8 cellular contexts compared by ENCODE assay signal in genomic region chr12:12736759-12737676, GRCh38. TPM values are rescaled to one million over a fixed set of nuclear protein-coding genes. Genes with fewer than 3 reads are reported as not detected.
DNase-seq lines count a peak whose midpoint lies in the region; ATAC-seq and TF ChIP-seq lines count a peak whose summit lies in the region.

No MANE protein-coding gene starts in this region.

- peak overlapping the region; percentile 68 for H2AFZ ChIP-seq in ACC112 (ENCODE audit: low read length, unreplicated experiment)
- peak overlapping the region; percentile 84 for H2AFZ ChIP-seq in parathyroid adenoma

- H3K4me1 ChIP-seq in ACC112 (ENCODE audit: control insufficient read depth, insufficient read depth, low read length, unreplicated experiment) = peaks cover 44% of the 10 kb centered on the region
- peaks cover 5% of the 10 kb centered on the region for H3K4me1 ChIP-seq in parathyroid adenoma

- no peak overlapping the region for H3K9ac ChIP-seq in parathyroid adenoma

- peak overlapping the region; percentile 92 for H3K27ac Mint-ChIP-seq in activated T-helper 2 cell treated with anti-CD3 and anti-CD28 coated beads, Interferon-gamma antibody, Interleukin-2, Interleukin-4, amounts not matched to agents 10 μg/mL and 5 μg/mL and 100 μg/mL, durations not matched to agents 14 hours and 24 hours and 36 hours

- H3K27ac ChIP-seq in ACC112 (ENCODE audit: low read depth, low read length) = peak overlapping the region; percentile 69
- peak overlapping the region; percentile 47 for H3K27ac ChIP-seq in parathyroid adenoma

- no peak overlapping the region for H3K4me2 ChIP-seq in parathyroid adenoma (ENCODE audit: low read length)

- no peaks in the 10 kb centered on the region for H3K9me3 Mint-ChIP-seq in activated T-helper 2 cell treated with anti-CD3 and anti-CD28 coated beads, Interferon-gamma antibody, Interleukin-2, Interleukin-4, amounts not matched to agents 10 μg/mL and 5 μg/mL and 100 μg/mL, durations not matched to agents 14 hours and 24 hours and 36 hours

- H3K9me3 ChIP-seq in parathyroid adenoma (ENCODE audit: control insufficient read depth, low read length) = no peaks in the 10 kb centered on the region

- peak; percentile 52 for TF ChIP-seq CTCF in GM12875 (IDR thresholded peaks at IDR 0.05; ENCODE audit: borderline replicate concordance, insufficient read depth, low read depth, low read length)
- TF ChIP-seq CTCF in parathyroid adenoma (IDR thresholded peaks at IDR 0.05) = peak; percentile 69

- H3K4me3 ChIP-seq in ACC112 (ENCODE audit: low read depth, low read length) (peak overlapping the region; percentile 62), GM12875 (ENCODE audit: low read depth, low read length) (peak overlapping the region; percentile 12), parathyroid adenoma (ENCODE audit: low read depth, low read length) (no peak overlapping the region)

- peaks cover 54% of the 10 kb centered on the region for H3K4me1 Mint-ChIP-seq in activated T-helper 2 cell treated with anti-CD3 and anti-CD28 coated beads, Interferon-gamma antibody, Interleukin-2, Interleukin-4, amounts not matched to agents 10 μg/mL and 5 μg/mL and 100 μg/mL, durations not matched to agents 14 hours and 24 hours and 36 hours (ENCODE audit: low read depth)

- H3K27me3 Mint-ChIP-seq in activated T-helper 2 cell treated with anti-CD3 and anti-CD28 coated beads, Interferon-gamma antibody, Interleukin-2, Interleukin-4, amounts not matched to agents 10 μg/mL and 5 μg/mL and 100 μg/mL, durations not matched to agents 14 hours and 24 hours and 36 hours (ENCODE audit: low read depth) = no peaks in the 10 kb centered on the region

- peak; percentile 11 for DNase-seq in NCI-H345 treated with DMSO at 0.1 percent for 48 hours (lab: John Stamatoyannopoulos, UW; ENCODE audit: unreplicated experiment)
- DNase-seq in activated T-helper 2 cell treated with anti-CD3 and anti-CD28 coated beads, Interferon-gamma antibody, Interleukin-2, Interleukin-4, amounts not matched to agents 10 μg/mL and 5 μg/mL and 100 μg/mL, durations not matched to agents 14 hours and 24 hours and 36 hours (ENCODE audit: low spot score) = peak; percentile 61
- DNase-seq in foreskin melanocyte = peak; percentile 44
- no peak for DNase-seq in SK-N-DZ (ENCODE audit: low spot score)

- intact Hi-C loops in activated T-helper 2 cell treated with anti-CD3 and anti-CD28 coated beads, Interferon-gamma antibody, Interleukin-2, Interleukin-4, amounts not matched to agents 10 μg/mL and 5 μg/mL and 100 μg/mL, durations not matched to agents 14 hours and 24 hours and 36 hours (cut with micrococcal nuclease) = loop anchor here (1.0 kb wide), 2 partner anchors 9 to 12 kb away; no protein-coding TSS in a partner anchor

- peak overlapping the region; percentile 61 for H3K4me3 Mint-ChIP-seq in activated T-helper 2 cell treated with anti-CD3 and anti-CD28 coated beads, Interferon-gamma antibody, Interleukin-2, Interleukin-4, amounts not matched to agents 10 μg/mL and 5 μg/mL and 100 μg/mL, durations not matched to agents 14 hours and 24 hours and 36 hours (ENCODE audit: low read depth)

- peak; percentile 75 for ATAC-seq in HG02852 (IDR thresholded peaks at IDR 0.05; ENCODE audit: unreplicated experiment)

- peaks cover 74% of the 10 kb centered on the region for H3K79me2 ChIP-seq in ACC112 (ENCODE audit: control insufficient read depth, insufficient read depth, low read length, unreplicated experiment)
- no peaks in the 10 kb centered on the region for H3K79me2 ChIP-seq in parathyroid adenoma

- H3K27me3 ChIP-seq in ACC112 (ENCODE audit: insufficient read depth, low read length) (no peaks in the 10 kb centered on the region), parathyroid adenoma (ENCODE audit: control insufficient read depth, insufficient read depth, low read length) (no peaks in the 10 kb centered on the region)

- H3K36me3 ChIP-seq in ACC112 (ENCODE audit: insufficient read depth, low read length) = 0 out of 2 replicates have a peak, but pooled peaks cover 4% of the 10 kb centered on the region
- H3K36me3 ChIP-seq in parathyroid adenoma (ENCODE audit: control insufficient read depth, insufficient read depth, low read length) = no peaks in the 10 kb centered on the region

- peaks cover 25% of the 10 kb centered on the region for H3K36me3 Mint-ChIP-seq in activated T-helper 2 cell treated with anti-CD3 and anti-CD28 coated beads, Interferon-gamma antibody, Interleukin-2, Interleukin-4, amounts not matched to agents 10 μg/mL and 5 μg/mL and 100 μg/mL, durations not matched to agents 14 hours and 24 hours and 36 hours (ENCODE audit: low read depth)

RNA-seq across cellular contexts. Expression of gene CDKN1B, which starts 19.9 kb away (rescaled TPM):
- total RNA-seq in activated T-helper 2 cell treated with anti-CD3 and anti-CD28 coated beads, Interferon-gamma antibody, Interleukin-2, Interleukin-4, amounts not matched to agents 10 μg/mL and 5 μg/mL and 100 μg/mL, durations not matched to agents 14 hours and 24 hours and 36 hours = 49.0 and 53.4 TPM in 2 replicates
- 109 and 132 TPM in 2 replicates for polyA plus RNA-seq in SK-N-DZ (2014; cell fraction: cytosol; rRNA removed)
- 65.7 and 67.7 TPM in 2 replicates for polyA plus RNA-seq in SK-N-DZ (2014; cell fraction: nucleus; rRNA removed)

RNA-seq across cellular contexts. Expression of gene GPR19, which starts 41.0 kb away (rescaled TPM):
- 8.9 and 12.2 TPM in 2 replicates for total RNA-seq in activated T-helper 2 cell treated with anti-CD3 and anti-CD28 coated beads, Interferon-gamma antibody, Interleukin-2, Interleukin-4, amounts not matched to agents 10 μg/mL and 5 μg/mL and 100 μg/mL, durations not matched to agents 14 hours and 24 hours and 36 hours
- 19.7 and 20.4 TPM in 2 replicates for polyA plus RNA-seq in SK-N-DZ (2014; cell fraction: cytosol; rRNA removed)
- polyA plus RNA-seq in SK-N-DZ (2014; cell fraction: nucleus; rRNA removed) = 8.6 and 11.2 TPM in 2 replicates

RNA-seq across cellular contexts. Expression of gene APOLD1, which starts 48.4 kb away (rescaled TPM):
- total RNA-seq in activated T-helper 2 cell treated with anti-CD3 and anti-CD28 coated beads, Interferon-gamma antibody, Interleukin-2, Interleukin-4, amounts not matched to agents 10 μg/mL and 5 μg/mL and 100 μg/mL, durations not matched to agents 14 hours and 24 hours and 36 hours = 5.3 and 6.0 TPM in 2 replicates
- 1.6 and 1.7 TPM in 2 replicates for polyA plus RNA-seq in SK-N-DZ (2014; cell fraction: cytosol; rRNA removed)
- 1.2 and 3.0 TPM in 2 replicates for polyA plus RNA-seq in SK-N-DZ (2014; cell fraction: nucleus; rRNA removed)
